Comparison of ENCODE assay signal across 8 cellular contexts in genomic region chr9:113011911-113012381, GRCh38. TPM values are rescaled to one million over a fixed set of nuclear protein-coding genes. Genes with fewer than 3 reads are reported as not detected.
DNase-seq lines count a peak whose midpoint lies in the region; ATAC-seq and TF ChIP-seq lines count a peak whose summit lies in the region.

TSS of gene ZNF883 (minus strand) at chr9:113012192.

- H3K27ac Mint-ChIP-seq in WTC11 = peak within 1 kb of the TSS; percentile 63; the same call in 1 of the 2 replicates

- peaks cover 9% of the 10 kb centered on the region for H3K4me1 Mint-ChIP-seq in WTC11

- POLR2A ChIA-PET in AG04449 (lab: Yijun Ruan, JAX) (no interaction called here), WTC11 (lab: Charles Lee) (interaction anchor here (0.8 kb wide), 1 partner anchor 9 kb away, joined by 3 read pairs; no protein-coding TSS in a partner anchor)

- CTCF ChIA-PET in AG04449 (lab: Yijun Ruan, JAX) (no interaction called here), WTC11 (lab: Charles Lee) (interaction anchor here (1.2 to 1.4 kb wide), 2 partner anchors 41 to 101 kb away, joined by 4 read pairs; no protein-coding TSS in a partner anchor)

- DNase-seq in AG04449 (ENCODE audit: low read depth, low spot score) (no peak), WTC11 (ENCODE audit: low spot score) (peak; percentile 77), medulla oblongata (ENCODE audit: extremely low spot score) (peak; percentile 57), GM19238 (ENCODE audit: insufficient read length, low spot score) (no peak)
- peak; percentile 1 for DNase-seq in stimulated activated CD8-positive, alpha-beta memory T cell treated with anti-CD3 and anti-CD28 coated beads, Interleukin-15, amount 100 ng/mL, for 1 hour (ENCODE audit: low read depth)

- H3K9me3 ChIP-seq in HUES64 (ENCODE audit: insufficient read depth, low read depth, low read length) (no peaks in the 10 kb centered on the region), ectodermal cell (ENCODE audit: control insufficient read depth, low read length) (no peaks in the 10 kb centered on the region)

- H3K27ac ChIP-seq in HUES64 (ENCODE audit: low read depth, low read length) (0 out of 2 replicates have a peak within 1 kb of the TSS, but pooled peaks have one; percentile 28), ectodermal cell (ENCODE audit: insufficient read depth, low read depth, low read length, poor library complexity, severe bottlenecking) (no peak within 1 kb of the TSS)

- peak within 1 kb of the TSS; percentile 83 for H3K9ac ChIP-seq in HUES64 (ENCODE audit: low read depth, low read length)

- peaks cover 34% of the 10 kb centered on the region for H3K36me3 Mint-ChIP-seq in WTC11

- TF ChIP-seq CTCF in AG04449 (IDR thresholded peaks at IDR 0.05; ENCODE audit: insufficient read depth, low read length, missing control alignments) = peak; percentile 9
- TF ChIP-seq CTCF in WTC11 (IDR thresholded peaks at IDR 0.05) = no peak

- 4% methylated on average over 29 of the region's 30 CpGs for WGBS in HUES64
- WGBS in ectodermal cell, 2 experiments = 8% methylated on average over 28 to 30 of the region's 30 CpGs

- peaks cover 20% of the 10 kb centered on the region for H3K36me3 ChIP-seq in HUES64 (ENCODE audit: insufficient read depth, low read length)
- H3K36me3 ChIP-seq in ectodermal cell (ENCODE audit: control insufficient read depth, insufficient read depth, low read length) = peaks cover 16% of the 10 kb centered on the region

- H3K9me3 Mint-ChIP-seq in WTC11 = peaks cover 38% of the 10 kb centered on the region

- H3K4me1 ChIP-seq in HUES64 (ENCODE audit: insufficient read depth, low read length) (no peaks in the 10 kb centered on the region), ectodermal cell (ENCODE audit: control insufficient read depth, insufficient read depth, low read length) (no peaks in the 10 kb centered on the region)

- ATAC-seq in WTC11 = peak; percentile 98
- no peak for ATAC-seq in GM18867 (IDR thresholded peaks at IDR 0.05; ENCODE audit: unreplicated experiment)

- H3K27me3 ChIP-seq in HUES64 (ENCODE audit: insufficient read depth, low read length) = no peaks in the 10 kb centered on the region
- H3K27me3 ChIP-seq in ectodermal cell (ENCODE audit: control insufficient read depth, insufficient read depth, low read length, poor library complexity, severe bottlenecking) = no peaks in the 10 kb centered on the region

- peak within 1 kb of the TSS; percentile 92 for H3K4me3 Mint-ChIP-seq in WTC11

- H3K27me3 Mint-ChIP-seq in WTC11 (ENCODE audit: low read depth) = peaks cover 9% of the 10 kb centered on the region; the same call in 1 of the 2 replicates

- H3K4me3 ChIP-seq in AG04449 (ENCODE audit: low read depth, low read length) = peak within 1 kb of the TSS; percentile 49
- H3K4me3 ChIP-seq in HUES64 (ENCODE audit: low read length) = peak within 1 kb of the TSS; percentile 90
- peak within 1 kb of the TSS; percentile 53 for H3K4me3 ChIP-seq in ectodermal cell (ENCODE audit: insufficient read depth, low read depth, low read length)

TF ChIP-seq in WTC11, 78 proteins besides CTCF, POLR2A, EP300 and RAD21 (continues in another document):
- TF ChIP-seq EMX1 (CRISPR knock-in tag; IDR thresholded peaks at IDR 0.05) (no peak), SP1 (CRISPR knock-in tag; conservative IDR thresholded peaks at IDR 0.05) (0 out of 2 replicates have a peak, but pooled peaks have one; percentile 23), MLX (CRISPR knock-in tag; IDR thresholded peaks at IDR 0.05) (no peak), CREM (CRISPR knock-in tag; IDR thresholded peaks at IDR 0.05) (no peak), ARID4B (CRISPR knock-in tag; IDR thresholded peaks at IDR 0.05; ENCODE audit: borderline replicate concordance) (peak; percentile 45; the same call in 1 of the 2 replicates), ZNF512 (CRISPR knock-in tag; IDR thresholded peaks at IDR 0.05; ENCODE audit: borderline replicate concordance) (no peak), FOXP1 (CRISPR knock-in tag; IDR thresholded peaks at IDR 0.05; ENCODE audit: borderline replicate concordance) (no peak), E2F4 (CRISPR knock-in tag; IDR thresholded peaks at IDR 0.05; ENCODE audit: borderline replicate concordance, low read depth) (no peak), MAX (CRISPR knock-in tag; IDR thresholded peaks at IDR 0.05) (peak; percentile 88), GABPB1 (CRISPR knock-in tag; IDR thresholded peaks at IDR 0.05) (peak; percentile 44; the same call in 1 of the 2 replicates), OVOL2 (CRISPR knock-in tag; IDR thresholded peaks at IDR 0.05; ENCODE audit: borderline replicate concordance) (no peak), ZNF138 (CRISPR knock-in tag; conservative IDR thresholded peaks at IDR 0.05) (no peak), ZNF121 (CRISPR knock-in tag; IDR thresholded peaks at IDR 0.05) (no peak), ZNF423 (CRISPR knock-in tag; IDR thresholded peaks at IDR 0.05) (no peak), HMGA2 (CRISPR knock-in tag; IDR thresholded peaks at IDR 0.05) (no peak), ZNF219 (CRISPR knock-in tag; IDR thresholded peaks at IDR 0.05; ENCODE audit: borderline replicate concordance) (no peak)

RNA-seq across cellular contexts. Expression of gene ZNF883, which starts in this region (rescaled TPM):
- 12.0 TPM for polyA plus RNA-seq in HUES64 (2013, experiment 1 of 2)
- 12.4 TPM for polyA plus RNA-seq in HUES64 (2013, experiment 2 of 2)
- 22.0 to 25.4 TPM (median 22.6 TPM) in 3 replicates for total RNA-seq in WTC11 (2021)
- polyA plus RNA-seq in ectodermal cell (2013, experiment 1 of 4) = 12.9 TPM
- 13.0 TPM for polyA plus RNA-seq in ectodermal cell (2013, experiment 2 of 4)
- polyA plus RNA-seq in ectodermal cell (2013, experiment 3 of 4) = 12.8 TPM
- polyA plus RNA-seq in ectodermal cell (2013, experiment 4 of 4) = 15.8 TPM

Comparison
In these comparisons a context has a peak if more than half of its experiments do, and no peak if none do; other contexts are left out.
1. DNase-seq: peak in WTC11 (single experiment), medulla oblongata (single experiment) and stimulated activated CD8-positive, alpha-beta memory T cell treated with anti-CD3 and anti-CD28 coated beads, Interleukin-15, amount 100 ng/mL, for 1 hour (single experiment); none in AG04449 (single experiment) and GM19238 (single experiment).
2. Peak in every context shown above with its lines, with median percentiles within 50 percentile points of each other: H3K4me3 ChIP-seq.